Comparison of ENCODE assay signal across 12 cellular contexts in genomic region chr6:132964101-132964867, GRCh38.
A peak's percentile ranks its signal among the peaks of the same experiment; 100 is the strongest.
DNase-seq lines count a peak whose midpoint lies in the region; TF ChIP-seq lines count a peak whose summit lies in the region.
"Had no signal": no experiment of that assay in that cellular context is flagged by ENCODE, and none has a peak within 500 bp of the region (broad histone marks: within the 10 kb centered on the region; RNA-seq: fewer than 3 reads in every experiment).

No MANE protein-coding gene starts in this region.

- intact Hi-C loops in dorsolateral prefrontal cortex (cut with DNase I): loop anchor here (10.0 kb wide), 1 partner anchor 551 kb away; no protein-coding TSS in a partner anchor

- H3K4me3 ChIP-seq in dorsolateral prefrontal cortex: no peak overlapping the region
- H3K4me3 ChIP-seq: sigmoid colon had no signal

- H3K27me3 ChIP-seq in dorsolateral prefrontal cortex: no peaks in the 10 kb centered on the region
- H3K27me3 ChIP-seq: sigmoid colon had no signal

- DNase-seq in DMS53 treated with DMSO at 0.1 percent for 48 hours (lab: John Stamatoyannopoulos, UW; ENCODE audit: unreplicated experiment) (peak; percentile 63), HUDEP-2 (lab: John Stamatoyannopoulos, UW; ENCODE audit: unreplicated experiment in 76 of 76) (peak in 51 of 76 experiments; percentile 2 to 91 (median 76)), SK-N-DZ (ENCODE audit: low spot score) (peak; percentile 93), iris pigment epithelial cell (ENCODE audit: low read depth) (peak; percentile 47), DMS79 treated with DMSO at 0.1 percent for 48 hours (lab: John Stamatoyannopoulos, UW) (no peak), NCI-H1436 (lab: John Stamatoyannopoulos, UW) (no peak), dorsolateral prefrontal cortex (no peak)
- no peak for DNase-seq in stimulated activated CD4-positive, alpha-beta T cell treated with anti-CD3 and anti-CD28 coated beads, Interleukin-4, amount 100 ng/mL, for 1 hour
- DNase-seq: activated B cell treated with CpG ODN at 0.5 μM for 24 hours, anterior cingulate cortex, Caco-2, sigmoid colon had no signal

- peak overlapping the region in 19 of 59 donors; percentile 1 to 55 (median 17) for H3K27ac ChIP-seq in dorsolateral prefrontal cortex
- H3K27ac ChIP-seq: sigmoid colon had no signal

- TF ChIP-seq CTCF in dorsolateral prefrontal cortex (IDR thresholded peaks at IDR 0.05 in 54 of 56, conservative IDR thresholded peaks at IDR 0.05 in 2 of 56; ENCODE audit: low read depth in 1 of 56, partially characterized antibody in 56 of 56): no peak

Comparison
In these comparisons a context has a peak if more than half of its experiments do, and no peak if none do; other contexts are left out.
1. DNase-seq: peak in DMS53 treated with DMSO at 0.1 percent for 48 hours (single experiment), HUDEP-2 (51 of 76), SK-N-DZ (single experiment) and iris pigment epithelial cell (single experiment); none in DMS79 treated with DMSO at 0.1 percent for 48 hours (single experiment), stimulated activated CD4-positive, alpha-beta T cell treated with anti-CD3 and anti-CD28 coated beads, Interleukin-4, amount 100 ng/mL, for 1 hour (single experiment), NCI-H1436 (single experiment) and dorsolateral prefrontal cortex (0 of 10).